Comparison of ENCODE assay signal across 1 cellular context in the genomic region with DNA sequence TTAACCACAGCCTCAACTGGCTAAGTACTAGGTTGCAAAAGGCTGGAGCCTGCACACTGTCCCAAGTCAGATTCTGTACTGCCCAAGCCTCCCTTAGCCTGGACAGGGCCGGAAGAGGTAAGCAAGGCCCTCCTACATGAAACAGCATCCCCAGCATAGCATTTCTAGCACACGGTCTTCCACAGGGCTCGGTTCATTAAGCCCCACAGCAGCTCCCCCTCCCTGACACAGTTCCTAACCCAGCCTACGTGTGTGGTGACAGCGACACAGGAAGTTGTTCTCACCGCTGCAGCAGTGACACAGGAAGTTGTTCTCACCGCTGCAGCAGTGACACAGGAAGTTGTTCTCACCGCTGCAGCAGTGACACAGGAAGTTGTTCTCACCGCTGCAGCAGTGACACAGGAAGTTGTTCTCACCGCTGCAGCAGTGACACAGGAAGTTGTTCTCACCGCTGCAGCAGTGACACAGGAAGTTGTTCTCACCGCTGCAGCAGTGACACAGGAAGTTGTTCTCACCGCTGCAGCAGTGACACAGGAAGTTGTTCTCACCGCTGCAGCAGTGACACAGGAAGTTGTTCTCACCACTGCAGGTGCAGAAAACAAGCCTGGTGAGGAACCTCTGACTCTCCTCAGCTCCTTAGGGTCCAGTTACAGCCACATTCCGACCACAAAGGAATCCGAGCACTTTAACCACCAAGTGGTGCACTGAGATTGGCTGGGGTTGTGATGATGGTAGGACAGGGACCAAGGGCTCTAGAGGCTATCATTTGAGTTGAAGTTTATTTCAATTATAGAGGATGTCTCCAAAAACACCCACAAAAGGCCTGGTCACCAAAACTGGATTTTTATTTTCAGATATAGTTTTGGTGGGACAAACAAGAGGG.
TF ChIP-seq lines count a peak whose summit lies in the region.

No MANE protein-coding gene starts in this region.

TF ChIP-seq in SK-N-SH, 30 proteins besides CTCF, POLR2A, EP300 and RAD21:
- TF ChIP-seq GABPA (IDR thresholded peaks at IDR 0.05; ENCODE audit: low read depth), result peak; percentile 78
